ENCODE assay signal across 1 cellular context in genomic region chr4:67885727-67886126, GRCh38.
TF ChIP-seq lines count a peak whose summit lies in the region.

No MANE protein-coding gene starts in this region.

TF ChIP-seq in IMR-90, 13 proteins besides CTCF, POLR2A, EP300 and RAD21 (continued from another document):
- TF ChIP-seq USF2 (IDR thresholded peaks at IDR 0.05; ENCODE audit: low read depth, low read length) (no peak), ELK1 (IDR thresholded peaks at IDR 0.05; ENCODE audit: borderline replicate concordance, low read depth, low read length) (no peak), CHD1 (IDR thresholded peaks at IDR 0.05; ENCODE audit: low read depth, low read length) (peak; percentile 33; the same call in 1 of the 2 replicates), FOS (IDR thresholded peaks at IDR 0.05; ENCODE audit: low read depth, low read length) (peak; percentile 87), RCOR1 (IDR thresholded peaks at IDR 0.05; ENCODE audit: insufficient replicate concordance, low read length) (no peak), RFX5 (IDR thresholded peaks at IDR 0.05; ENCODE audit: low read depth, low read length) (no peak), MXI1 (IDR thresholded peaks at IDR 0.05; ENCODE audit: borderline replicate concordance, low read depth, low read length) (no peak), MAZ (IDR thresholded peaks at IDR 0.05; ENCODE audit: borderline replicate concordance, low read depth, low read length) (no peak), SMC3 (IDR thresholded peaks at IDR 0.05; ENCODE audit: low read depth, low read length) (no peak), NFE2L2 (IDR thresholded peaks at IDR 0.05; ENCODE audit: low read depth, low read length) (peak; percentile 23; the same call in 1 of the 2 replicates), CEBPB (IDR thresholded peaks at IDR 0.05; ENCODE audit: low read depth, low read length) (no peak)
